In genomic region chr9:135076143-135076875, GRCh38 we compare ENCODE assay signal across 14 cellular contexts. TPM values are rescaled to one million over a fixed set of nuclear protein-coding genes. Genes with fewer than 3 reads are reported as not detected.
DNase-seq lines count a peak whose midpoint lies in the region; ATAC-seq, FAIRE-seq and TF ChIP-seq lines count a peak whose summit lies in the region.
"Had no signal": no experiment of that assay in that cellular context is flagged by ENCODE, and none has a peak within 500 bp of the region (broad histone marks: within the 10 kb centered on the region; RNA-seq: fewer than 3 reads in every experiment).

No MANE protein-coding gene starts in this region.

- 25% methylated on average over 19 of the region's 19 CpGs for WGBS in tibial nerve, 2 donors

- no peaks in the 10 kb centered on the region for H3K9me3 ChIP-seq in tibial nerve

- TF ChIP-seq POLR2A in tibial nerve (IDR thresholded peaks at IDR 0.05): no peak

- peaks cover 0 to 11% of the 10 kb centered on the region in 2 donors for H3K27me3 ChIP-seq in tibial nerve

- no peaks in the 10 kb centered on the region for H3K4me1 Mint-ChIP-seq in nephron

- no peak for TF ChIP-seq EP300 in tibial nerve (IDR thresholded peaks at IDR 0.05)

- peak; percentile 5 for DNase-seq in activated CD8-positive, alpha-beta memory T cell treated with anti-CD3 and anti-CD28 coated beads, Interleukin-2, amount 50 U/mL, for 4 hours
- DNase-seq in activated CD8-positive, alpha-beta memory T cell treated with anti-CD3 and anti-CD28 coated beads for 24 hours: no peak
- peak; percentile 66 for DNase-seq in coronary artery (ENCODE audit: low spot score)
- no peak for DNase-seq in tibial nerve (ENCODE audit: low spot score in 2 of 2)
- DNase-seq in NCI-H446 (lab: John Stamatoyannopoulos, UW): no peak
- DNase-seq in urothelium cell line (ENCODE audit: low spot score): no peak
- DNase-seq: activated CD4-positive, alpha-beta T cell treated with anti-CD3 and anti-CD28 coated beads, Interleukin-2, amount 50 U/mL, for 48 hours; activated naive CD8-positive, alpha-beta T cell treated with anti-CD3 and anti-CD28 coated beads for 36 hours; hippocampal formation; NCI-H1417; NCI-H774; stimulated activated naive CD4-positive, alpha-beta T cell had no signal

- no peak for TF ChIP-seq CTCF in coronary artery (IDR thresholded peaks at IDR 0.05)
- TF ChIP-seq CTCF in nephron (IDR thresholded peaks at IDR 0.05; ENCODE audit: unreplicated experiment in 3 of 3): no peak
- no peak for TF ChIP-seq CTCF in tibial nerve (IDR thresholded peaks at IDR 0.05)

- H3K4me3 ChIP-seq in coronary artery: peak overlapping the region; percentile 85
- H3K4me3 ChIP-seq in tibial nerve: peak overlapping the region; percentile 48 to 83 (median 64)

- no peak for ATAC-seq in HG02763 (IDR thresholded peaks at IDR 0.05; ENCODE audit: unreplicated experiment)

- no peak overlapping the region for H3K27ac Mint-ChIP-seq in nephron
- H3K27ac Mint-ChIP-seq: activated naive CD8-positive, alpha-beta T cell treated with anti-CD3 and anti-CD28 coated beads for 36 hours had no signal

- FAIRE-seq in urothelium cell line (lab: Jason Lieb, UNC): no peak

- no peaks in the 10 kb centered on the region for H3K9me3 Mint-ChIP-seq in nephron
- H3K9me3 Mint-ChIP-seq: activated naive CD8-positive, alpha-beta T cell treated with anti-CD3 and anti-CD28 coated beads for 36 hours had no signal

- H3K27ac ChIP-seq in coronary artery: no peak overlapping the region
- H3K27ac ChIP-seq in tibial nerve: peak overlapping the region in 1 of 4 donors; percentile 80

- H3K4me1 ChIP-seq in tibial nerve: peaks cover 0 to 34% (median 0%) of the 10 kb centered on the region in 4 donors

- peak overlapping the region; percentile 14 to 63 (median 17) for H3K4me3 Mint-ChIP-seq in nephron
- H3K4me3 Mint-ChIP-seq: activated naive CD8-positive, alpha-beta T cell treated with anti-CD3 and anti-CD28 coated beads for 36 hours had no signal

- no peaks in the 10 kb centered on the region for H3K36me3 ChIP-seq in tibial nerve

- H3K27me3 Mint-ChIP-seq in nephron (ENCODE audit: low read depth): peaks cover 79% of the 10 kb centered on the region

- H3K36me3 Mint-ChIP-seq in nephron (ENCODE audit: low read depth): no peaks in the 10 kb centered on the region
- H3K36me3 Mint-ChIP-seq: activated naive CD8-positive, alpha-beta T cell treated with anti-CD3 and anti-CD28 coated beads for 36 hours had no signal

RNA-seq across cellular contexts. Expression of gene OLFM1, which starts 11.2 kb away (rescaled TPM):
- total RNA-seq in tibial nerve: 10 to 100 TPM; 30.3 to 63.8 (median 38.3) TPM
- total RNA-seq: activated naive CD8-positive, alpha-beta T cell treated with anti-CD3 and anti-CD28 coated beads for 36 hours had no signal

Comparison
In these comparisons a context has a peak if more than half of its experiments do, and no peak if none do; other contexts are left out.
1. DNase-seq: peak in activated CD8-positive, alpha-beta memory T cell treated with anti-CD3 and anti-CD28 coated beads, Interleukin-2, amount 50 U/mL, for 4 hours (single experiment) and coronary artery (single experiment); none in activated CD8-positive, alpha-beta memory T cell treated with anti-CD3 and anti-CD28 coated beads for 24 hours (single experiment), tibial nerve (0 of 2), NCI-H446 (0 of 2) and urothelium cell line (single experiment).